8 cellular contexts compared by ENCODE assay signal in the genomic region with DNA sequence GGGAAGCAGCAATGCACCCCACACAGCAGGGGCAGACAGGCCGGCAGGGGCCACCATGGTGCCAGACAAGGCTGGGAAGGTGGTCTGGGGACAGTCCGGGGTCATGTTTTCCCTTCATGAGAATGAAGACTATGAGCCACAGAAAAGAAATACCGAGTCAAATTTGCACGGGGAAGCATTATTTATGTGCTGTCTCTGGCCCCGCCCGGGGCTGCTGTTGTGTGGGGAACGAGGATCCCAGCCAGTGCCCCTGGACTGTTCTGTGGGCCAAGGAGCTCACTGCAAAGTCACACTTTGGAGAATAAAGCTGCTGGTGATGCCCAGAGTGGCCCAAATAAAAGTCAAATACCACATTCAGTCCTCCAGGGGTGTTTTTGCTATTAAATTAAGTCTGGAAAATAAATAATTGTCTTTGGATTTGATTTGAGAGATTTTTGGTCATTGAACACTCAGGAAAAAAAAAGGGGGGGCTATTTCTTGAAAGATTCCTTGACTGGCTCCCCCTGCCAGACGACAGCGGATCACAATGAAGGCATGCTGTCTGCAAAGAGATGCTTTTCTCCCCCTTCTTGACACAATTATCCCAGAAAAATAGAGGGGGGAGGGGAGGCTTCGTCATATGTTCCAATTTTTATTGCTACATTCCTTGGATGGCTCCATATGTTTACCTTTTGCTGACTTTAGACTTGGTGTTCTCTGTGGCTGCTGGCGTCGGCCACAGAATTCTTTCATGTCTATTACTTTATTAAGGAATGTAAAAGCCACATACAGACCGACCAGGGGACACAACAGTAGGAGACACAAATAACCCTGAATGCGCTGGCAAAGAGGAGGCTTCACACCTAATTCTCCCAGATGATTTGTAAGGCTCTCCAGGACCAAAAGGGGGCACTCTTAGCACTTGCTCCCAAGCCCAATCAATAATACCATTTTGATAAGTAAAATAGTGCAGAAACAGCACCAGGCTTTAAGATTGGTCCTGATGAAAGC. TPM values are rescaled to one million over a fixed set of nuclear protein-coding genes. Genes with fewer than 3 reads are reported as not detected.
DNase-seq lines count a peak whose midpoint lies in the region; ATAC-seq and TF ChIP-seq lines count a peak whose summit lies in the region.

No MANE protein-coding gene starts in this region.

- BruUV-seq in HCT116 (replicated peaks; lab: Mats Ljungman, UMichigan) = no TSS peak

- H3K4me2 ChIP-seq in HCT116 (ENCODE audit: low read length) = no peak overlapping the region

- no peak overlapping the region for H3K27ac ChIP-seq in C4-2B
- no peak overlapping the region for H3K27ac ChIP-seq in HCT116 (ENCODE audit: low read depth, low read length)

- H3K4me3 ChIP-seq in HCT116 (replicated peaks in 1 of 2; ENCODE audit: low read depth in 1 of 2, low read length in 2 of 2) = no peak overlapping the region

- H3K9me3 ChIP-seq in HCT116 (ENCODE audit: control insufficient read depth in 1 of 2, insufficient read depth in 1 of 2, low read depth in 1 of 2, low read length in 2 of 2) = no peaks in the 10 kb centered on the region

- H3K27me3 ChIP-seq in HCT116 (ENCODE audit: insufficient read depth, low read length) = peaks cover 30% of the 10 kb centered on the region

- CTCF ChIA-PET in HCT116 (lab: Charles Lee) = interaction anchor here (0.9 to 1.5 kb wide), 3 partner anchors 16 to 194 kb away, joined by 3 read pairs; no protein-coding TSS in a partner anchor

- intact Hi-C loops in HCT116 (cut with micrococcal nuclease) = loop anchor here (1.0 to 5.0 kb wide), 3 partner anchors 193 to 591 kb away; no protein-coding TSS in a partner anchor

- H3K9me2 ChIP-seq in HCT116 (ENCODE audit: insufficient read depth) = no peaks in the 10 kb centered on the region

- H4K20me1 ChIP-seq in HCT116 (ENCODE audit: insufficient read depth) = no peaks in the 10 kb centered on the region

- no peaks in the 10 kb centered on the region for H3K4me1 ChIP-seq in HCT116 (ENCODE audit: control insufficient read depth in 1 of 2, insufficient read depth in 2 of 2, low read length in 2 of 2)

- no peak overlapping the region for H2AFZ ChIP-seq in HCT116 (ENCODE audit: low read depth, low read length, poor library complexity, severe bottlenecking)

- no peak overlapping the region for H3K9ac ChIP-seq in HCT116 (ENCODE audit: low read length)

- no peaks in the 10 kb centered on the region for H3K36me3 ChIP-seq in HCT116 (ENCODE audit: control insufficient read depth in 1 of 2, insufficient read depth in 2 of 2, low read length in 2 of 2)

- TF ChIP-seq POLR2A in HCT116 (IDR thresholded peaks at IDR 0.05; ENCODE audit: borderline replicate concordance, extremely low read depth, insufficient read depth, insufficient read length) = no peak

- DNase-seq in HCT116 (ENCODE audit: low read depth, low spot score) (peak; percentile 52), RPMI7951 (ENCODE audit: low read depth) (peak; percentile 46), fibroblast of the conjunctiva (ENCODE audit: low read depth) (peak; percentile 80), NCI-H1048 (lab: John Stamatoyannopoulos, UW) (no peak), NCI-H1436 treated with DMSO at 0.1 percent for 48 hours (lab: John Stamatoyannopoulos, UW) (no peak)
- peak; percentile 3 for DNase-seq in stimulated activated naive CD8-positive, alpha-beta T cell treated with anti-CD3 and anti-CD28 coated beads, Interleukin-15, Interleukin-2, amounts not matched to agents 100 U/mL and 50 U/mL, for 24 hours
- DNase-seq in stimulated activated CD4-positive, alpha-beta T cell treated with anti-CD3 and anti-CD28 coated beads, Interleukin-4, amount 100 ng/mL, for 24 hours = no peak

- TF ChIP-seq RAD21 in HCT116 (IDR thresholded peaks at IDR 0.05; ENCODE audit: low read depth) = peak; percentile 74

- POLR2A ChIA-PET in HCT116 (lab: Charles Lee) = no interaction called here

- TF ChIP-seq CTCF in C4-2B (conservative IDR thresholded peaks at IDR 0.05) (peak; percentile 88), HCT116 (IDR thresholded peaks at IDR 0.05 in 2 of 3, conservative IDR thresholded peaks at IDR 0.05 in 1 of 3; ENCODE audit: borderline replicate concordance in 1 of 3, insufficient read depth in 1 of 3, low read depth in 2 of 3, low read length in 2 of 3) (peak; percentile 63 to 81 (median 74); a peak in 5 of 6 replicates)

- H3K79me2 ChIP-seq in HCT116 (ENCODE audit: insufficient read depth, low read length) = no peaks in the 10 kb centered on the region

- peak; percentile 75 for ATAC-seq in HCT116
- no peak for ATAC-seq in stimulated activated naive CD8-positive, alpha-beta T cell treated with anti-CD3 and anti-CD28 coated beads, Interleukin-15, Interleukin-2, amounts not matched to agents 100 U/mL and 50 U/mL, for 24 hours

- RAD21 ChIA-PET in HCT116 (lab: Charles Lee; ENCODE audit: low non-redundant PET in 1 of 2, low total read pairs in 2 of 2, uncharacterized antibody in 2 of 2, unreplicated experiment in 2 of 2) = no interaction called here

TF ChIP-seq in HCT116, 20 proteins besides CTCF, POLR2A, EP300 and RAD21:
- TF ChIP-seq ZNF274 (IDR thresholded peaks at IDR 0.05; ENCODE audit: low read depth, low read length) = no peak
- no peak for TF ChIP-seq FOSL1 (IDR thresholded peaks at IDR 0.05; ENCODE audit: low read depth)
- no peak for TF ChIP-seq ZFX (IDR thresholded peaks at IDR 0.05)
- TF ChIP-seq REST (IDR thresholded peaks at IDR 0.05; ENCODE audit: low read depth) = no peak
- no peak for TF ChIP-seq SRF (IDR thresholded peaks at IDR 0.05; ENCODE audit: low read depth)
- no peak for TF ChIP-seq CBX3 (IDR thresholded peaks at IDR 0.05; ENCODE audit: low read depth)
- TF ChIP-seq POLR2AphosphoS5 (IDR thresholded peaks at IDR 0.05; ENCODE audit: low read depth, low read length) = no peak
- TF ChIP-seq EGR1 (IDR thresholded peaks at IDR 0.05; ENCODE audit: low read depth) = no peak
- TF ChIP-seq YY1 (IDR thresholded peaks at IDR 0.05; ENCODE audit: extremely low read depth, insufficient replicate concordance, low read depth, low read length) = no peak

RNA-seq across cellular contexts. Expression of gene ANKFN1, which starts 27.1 kb away (rescaled TPM):
- 1.1 TPM for total RNA-seq in HCT116 (2021; ENCODE audit: unreplicated experiment)
- 0.30 and 0.53 TPM in 2 replicates for polyA plus RNA-seq in HCT116 (2012)
- 1.1 and 2.2 TPM in 2 replicates for total RNA-seq in RPMI7951 (2014; rRNA removed; shearing (Covaris generic))

Comparison
In these comparisons a context has a peak if more than half of its experiments do, and no peak if none do; other contexts are left out.
1. DNase-seq: peak in HCT116 (single experiment), RPMI7951 (single experiment), fibroblast of the conjunctiva (single experiment) and stimulated activated naive CD8-positive, alpha-beta T cell treated with anti-CD3 and anti-CD28 coated beads, Interleukin-15, Interleukin-2, amounts not matched to agents 100 U/mL and 50 U/mL, for 24 hours (single experiment); none in stimulated activated CD4-positive, alpha-beta T cell treated with anti-CD3 and anti-CD28 coated beads, Interleukin-4, amount 100 ng/mL, for 24 hours (single experiment), NCI-H1048 (single experiment) and NCI-H1436 treated with DMSO at 0.1 percent for 48 hours (single experiment).